In genomic region chr3:50227390-50228183, GRCh38 we compare ENCODE assay signal across 1 cellular context.
TF ChIP-seq lines count a peak whose summit lies in the region.

No MANE protein-coding gene starts in this region.

TF ChIP-seq in SK-N-SH, 30 proteins besides CTCF, POLR2A, EP300 and RAD21:
- TF ChIP-seq FOSL2 (IDR thresholded peaks at IDR 0.05; ENCODE audit: borderline replicate concordance, low read depth): peak; percentile 10; the same call in 1 of the 2 replicates
- no peak for TF ChIP-seq RXRA (IDR thresholded peaks at IDR 0.05; ENCODE audit: borderline replicate concordance, low read depth)
- TF ChIP-seq PBX3 (IDR thresholded peaks at IDR 0.05): no peak
- TF ChIP-seq RCOR1 (IDR thresholded peaks at IDR 0.05; ENCODE audit: low read length): no peak
- no peak for TF ChIP-seq FOXM1 (IDR thresholded peaks at IDR 0.05; ENCODE audit: low read depth)
- no peak for TF ChIP-seq NRF1 (IDR thresholded peaks at IDR 0.05; ENCODE audit: low read depth, low read length)
- no peak for TF ChIP-seq YY1 (IDR thresholded peaks at IDR 0.05; ENCODE audit: low read depth)
- TF ChIP-seq SMC3 (IDR thresholded peaks at IDR 0.05; ENCODE audit: low read depth, low read length): peak; percentile 95
- no peak for TF ChIP-seq USF1 (IDR thresholded peaks at IDR 0.05; ENCODE audit: borderline replicate concordance, low read depth)
- TF ChIP-seq CHD2 (IDR thresholded peaks at IDR 0.05; ENCODE audit: low read length, partially characterized antibody): peak; percentile 75
- TF ChIP-seq REST (IDR thresholded peaks at IDR 0.05; ENCODE audit: low read depth, low read length): peak; percentile 44; the same call in 1 of the 2 replicates
- no peak for TF ChIP-seq FOXJ3 (CRISPR knock-in tag; IDR thresholded peaks at IDR 0.05)
- TF ChIP-seq ELF1 (IDR thresholded peaks at IDR 0.05): peak; percentile 93
- 0 out of 2 replicates have a peak, but pooled peaks have one; percentile 21 for TF ChIP-seq ZBTB33 (IDR thresholded peaks at IDR 0.05; ENCODE audit: borderline replicate concordance, low read depth)
- TF ChIP-seq MEF2A (IDR thresholded peaks at IDR 0.05; ENCODE audit: borderline replicate concordance, low read depth): no peak
- TF ChIP-seq MAX (IDR thresholded peaks at IDR 0.05; ENCODE audit: low read depth): peak; percentile 82
- no peak for TF ChIP-seq RFX5 (IDR thresholded peaks at IDR 0.05; ENCODE audit: low read length)
- no peak for TF ChIP-seq IRF3 (IDR thresholded peaks at IDR 0.05; ENCODE audit: low read depth, low read length)
- TF ChIP-seq NFIC (IDR thresholded peaks at IDR 0.05; ENCODE audit: borderline replicate concordance): no peak
- TF ChIP-seq TEAD4 (IDR thresholded peaks at IDR 0.05; ENCODE audit: borderline replicate concordance, insufficient read depth): no peak
- TF ChIP-seq TAF1 (IDR thresholded peaks at IDR 0.05; ENCODE audit: borderline replicate concordance, low read depth, low read length): peak; percentile 90
- no peak for TF ChIP-seq EZH2phosphoT487 (IDR thresholded peaks at IDR 0.05; ENCODE audit: borderline replicate concordance, low read depth)
- peak; percentile 63; the same call in 1 of the 2 replicates for TF ChIP-seq MXI1 (IDR thresholded peaks at IDR 0.05; ENCODE audit: low read depth, low read length)
- no peak; the same call in 1 of the 2 replicates for TF ChIP-seq GATA2 (CRISPR knock-in tag; IDR thresholded peaks at IDR 0.05)
- TF ChIP-seq JUND (IDR thresholded peaks at IDR 0.05): no peak
- TF ChIP-seq USF2 (IDR thresholded peaks at IDR 0.05; ENCODE audit: borderline replicate concordance, low read depth, low read length): no peak
- TF ChIP-seq SIN3A (IDR thresholded peaks at IDR 0.05; ENCODE audit: borderline replicate concordance, low read depth, low read length): peak; percentile 55; the same call in 1 of the 2 replicates
- peak; percentile 90 for TF ChIP-seq POLR2AphosphoS5 (IDR thresholded peaks at IDR 0.05; ENCODE audit: low read depth, low read length)
- peak; percentile 94 for TF ChIP-seq GABPA (IDR thresholded peaks at IDR 0.05; ENCODE audit: low read depth)
- no peak for TF ChIP-seq TCF12 (IDR thresholded peaks at IDR 0.05)
